7 cellular contexts compared by ENCODE assay signal in genomic region chr4:121192500-121192899, GRCh38. TPM values are rescaled to one million over a fixed set of nuclear protein-coding genes. Genes with fewer than 3 reads are reported as not detected.
DNase-seq lines count a peak whose midpoint lies in the region; ATAC-seq, FAIRE-seq and TF ChIP-seq lines count a peak whose summit lies in the region.

No MANE protein-coding gene starts in this region.

- no peaks in the 10 kb centered on the region for H3K36me3 ChIP-seq in adrenal gland (replicated peaks in 1 of 2)
- H3K36me3 ChIP-seq in tibial nerve = no peaks in the 10 kb centered on the region

- TF ChIP-seq CTCF in adrenal gland (IDR thresholded peaks at IDR 0.05) (peak; percentile 52 to 85 (median 70)), tibial nerve (IDR thresholded peaks at IDR 0.05) (peak; percentile 50 to 69 (median 62))

- 16 to 21% (median 20%) methylated on average over 6 of the region's 6 CpGs for WGBS in adrenal gland, 4 donors
- 20 to 21% methylated on average over 6 of the region's 6 CpGs for WGBS in tibial nerve, 2 donors

- TF ChIP-seq EP300 in tibial nerve (IDR thresholded peaks at IDR 0.05) = no peak

- intact Hi-C loops in adrenal gland (cut with DNase I) = loop anchor here (5.0 kb wide), 1 partner anchor 60 kb away; no protein-coding TSS in a partner anchor

- H3K4me3 ChIP-seq in adrenal gland = no peak overlapping the region
- peak overlapping the region in 1 of 4 donors; percentile 10 for H3K4me3 ChIP-seq in tibial nerve

- DNase-seq in DMS53 (lab: John Stamatoyannopoulos, UW) = peak; percentile 62
- peak; percentile 24 for DNase-seq in NCI-H345 (lab: John Stamatoyannopoulos, UW)
- peak in 1 of 7 donors; percentile 14 for DNase-seq in adrenal gland
- DNase-seq in tibial nerve (ENCODE audit: low spot score in 2 of 2) = no peak
- no peak for DNase-seq in KG1 (lab: John Stamatoyannopoulos, UW)

- ATAC-seq in GM21381 (IDR thresholded peaks at IDR 0.05; ENCODE audit: unreplicated experiment) = peak; percentile 43

- H3K4me1 ChIP-seq in adrenal gland (replicated peaks in 1 of 2) = no peaks in the 10 kb centered on the region
- H3K4me1 ChIP-seq in tibial nerve = peaks cover 0 to 8% (median 0%) of the 10 kb centered on the region in 4 donors

- H3K27me3 ChIP-seq in adrenal gland = no peaks in the 10 kb centered on the region
- H3K27me3 ChIP-seq in tibial nerve = no peaks in the 10 kb centered on the region

- TF ChIP-seq POLR2A in adrenal gland (IDR thresholded peaks at IDR 0.05) (no peak), tibial nerve (IDR thresholded peaks at IDR 0.05) (no peak)

- peak; percentile 94 for FAIRE-seq in islet of Langerhans (lab: Jason Lieb, UNC)

- H3K27ac ChIP-seq in adrenal gland = no peak overlapping the region
- no peak overlapping the region for H3K27ac ChIP-seq in tibial nerve

- H3K9me3 ChIP-seq in adrenal gland (replicated peaks in 1 of 3) (no peaks in the 10 kb centered on the region), tibial nerve (no peaks in the 10 kb centered on the region)

RNA-seq across cellular contexts. Expression of gene TNIP3, which starts 28.4 kb away (rescaled TPM):
- total RNA-seq in adrenal gland (under 1 TPM in 3 of 8 donors, not detected in 5; 0.18 to 0.54 (median 0.26) TPM), tibial nerve (under 1 TPM in 1 of 4 donors, not detected in 3; 0.44 TPM)
- polyA plus RNA-seq in adrenal gland = under 1 TPM in 2 of 3 donors, not detected in 1; 0.10 to 0.24 TPM

Comparison
In these comparisons a context has a peak if more than half of its experiments do, and no peak if none do; other contexts are left out.
1. DNase-seq: peak in DMS53 (single experiment) and NCI-H345 (single experiment); none in tibial nerve (0 of 2) and KG1 (single experiment).